ENCODE assay signal across 39 cellular contexts in genomic region chr13:54660277-54660676, GRCh38.
"Had no signal": no experiment of that assay in that cellular context is flagged by ENCODE, and none has a peak within 500 bp of the region (broad histone marks: within the 10 kb centered on the region; RNA-seq: fewer than 3 reads in every experiment).

No MANE protein-coding gene starts in this region.

- H3K27me3 Mint-ChIP-seq: activated CD4-positive, alpha-beta memory T cell treated with anti-CD3 and anti-CD28 coated beads for 36 hours; activated CD4-positive, alpha-beta T cell treated with anti-CD3 and anti-CD28 coated beads for 36 hours; activated CD4-positive, alpha-beta T cell treated with anti-CD3 and anti-CD28 coated beads, Interleukin-2, amount 10 ng/mL, durations not matched to agents 24 days and 14 days; activated CD8-positive, alpha-beta memory T cell treated with anti-CD3 and anti-CD28 coated beads, Interleukin-2, amount 10 ng/mL, durations not matched to agents 7 days and 5 days; activated naive CD4-positive, alpha-beta T cell treated with anti-CD3 and anti-CD28 coated beads, Interleukin-2, amount 50 U/mL, for 24 hours; activated naive CD8-positive, alpha-beta T cell treated with anti-CD3 and anti-CD28 coated beads for 36 hours; activated naive CD8-positive, alpha-beta T cell treated with anti-CD3 and anti-CD28 coated beads, Interleukin-2, amount 50 U/mL, for 24 hours; brain; dendritic cell treated with granulocyte-macrophage colony-stimulating factor and Interleukin-4, amounts not matched to agents 40 ng/mL and 50 ng/mL, for 4 days; T-helper 17 cell had no signal

- H3K27ac ChIP-seq: adrenal gland, ascending aorta, breast epithelium, cardiac muscle cell, coronary artery, dorsolateral prefrontal cortex, esophagus muscularis mucosa, foreskin keratinocyte, gastrocnemius medialis, WERI-Rb-1 had no signal

- H3K4me3 Mint-ChIP-seq: activated CD4-positive, alpha-beta memory T cell treated with anti-CD3 and anti-CD28 coated beads for 36 hours; activated CD4-positive, alpha-beta T cell treated with anti-CD3 and anti-CD28 coated beads for 36 hours; activated CD4-positive, alpha-beta T cell treated with anti-CD3 and anti-CD28 coated beads, Interleukin-2, amount 10 ng/mL, durations not matched to agents 24 days and 14 days; activated CD8-positive, alpha-beta memory T cell treated with anti-CD3 and anti-CD28 coated beads, Interleukin-2, amount 10 ng/mL, durations not matched to agents 7 days and 5 days; activated CD8-positive, alpha-beta T cell treated with anti-CD3 and anti-CD28 coated beads, Interleukin-2, amount 10 ng/mL, durations not matched to agents 7 days and 5 days; activated naive CD4-positive, alpha-beta T cell treated with anti-CD3 and anti-CD28 coated beads for 36 hours; activated naive CD4-positive, alpha-beta T cell treated with anti-CD3 and anti-CD28 coated beads, Interleukin-2, amount 50 U/mL, for 24 hours; activated naive CD8-positive, alpha-beta T cell treated with anti-CD3 and anti-CD28 coated beads for 36 hours; activated naive CD8-positive, alpha-beta T cell treated with anti-CD3 and anti-CD28 coated beads, Interleukin-2, amount 50 U/mL, for 24 hours; activated T-helper 1 cell treated with anti-CD3 and anti-CD28 coated beads, Interleukin-12 subunit alpha, Interleukin-12 subunit beta, Interleukin-2, Interleukin-4 antibody, amounts not matched to agents 30 ng/mL and 10 ng/mL and 1 ng/mL, durations not matched to agents 14 hours and 24 hours and 36 hours; brain; dendritic cell treated with granulocyte-macrophage colony-stimulating factor and Interleukin-4, amounts not matched to agents 40 ng/mL and 50 ng/mL, for 4 days; endodermal cell; T-helper 17 cell; T-helper 2 cell treated with Interferon-gamma antibody and Interleukin-4, amounts not matched to agents 5 μg/mL and 100 μg/mL, for 36 hours had no signal

- H3K4me1 ChIP-seq: adrenal gland, ascending aorta, breast epithelium, esophagus muscularis mucosa, foreskin keratinocyte, gastrocnemius medialis had no signal

- H3K36me3 Mint-ChIP-seq: activated CD4-positive, alpha-beta memory T cell treated with anti-CD3 and anti-CD28 coated beads for 36 hours; activated CD8-positive, alpha-beta memory T cell treated with anti-CD3 and anti-CD28 coated beads, Interleukin-2, amount 10 ng/mL, durations not matched to agents 7 days and 5 days; activated naive CD4-positive, alpha-beta T cell treated with anti-CD3 and anti-CD28 coated beads, Interleukin-2, amount 50 U/mL, for 24 hours; activated naive CD8-positive, alpha-beta T cell treated with anti-CD3 and anti-CD28 coated beads for 36 hours; brain had no signal

- H3K4me3 ChIP-seq: adrenal gland, ascending aorta, breast epithelium, cardiac muscle cell, coronary artery, dorsolateral prefrontal cortex, esophagus muscularis mucosa, gastrocnemius medialis had no signal

- H3K27me3 ChIP-seq: adrenal gland, ascending aorta, breast epithelium, cardiac muscle cell, dorsolateral prefrontal cortex, esophagus muscularis mucosa, foreskin keratinocyte, gastrocnemius medialis had no signal

- DNase-seq: activated CD4-positive, alpha-beta memory T cell treated with anti-CD3 and anti-CD28 coated beads for 36 hours; activated CD4-positive, alpha-beta T cell treated with anti-CD3 and anti-CD28 coated beads for 36 hours; activated CD4-positive, alpha-beta T cell treated with anti-CD3 and anti-CD28 coated beads, Interleukin-2, amount 10 ng/mL, durations not matched to agents 24 days and 14 days; activated CD4-positive, CD25-positive, alpha-beta regulatory T cell; activated CD4-positive, CD25-positive, alpha-beta regulatory T cell treated with anti-CD3 and anti-CD28 coated beads, Interleukin-2, amount 50 U/mL, for 72 hours; activated CD8-positive, alpha-beta memory T cell treated with anti-CD3 and anti-CD28 coated beads, Interleukin-2, amount 10 ng/mL, durations not matched to agents 7 days and 5 days; activated CD8-positive, alpha-beta memory T cell treated with anti-CD3 and anti-CD28 coated beads, Interleukin-2, amount 50 U/mL, for 4 hours; activated CD8-positive, alpha-beta T cell treated with anti-CD3 and anti-CD28 coated beads, Interleukin-2, amount 10 ng/mL, durations not matched to agents 7 days and 5 days; activated effector memory CD4-positive, alpha-beta T cell treated with anti-CD3 and anti-CD28 coated beads, Interleukin-2, amount 50 U/mL, for 16 hours; activated naive CD4-positive, alpha-beta T cell treated with anti-CD3 and anti-CD28 coated beads for 36 hours; activated naive CD8-positive, alpha-beta T cell treated with anti-CD3 and anti-CD28 coated beads for 36 hours; activated naive CD8-positive, alpha-beta T cell treated with anti-CD3 and anti-CD28 coated beads, Interleukin-2, amount 50 U/mL, for 24 hours; activated T-cell treated with anti-CD3 and anti-CD28 coated beads, Interleukin-2, amount 50 U/mL, for 1 hour; activated T-cell treated with anti-CD3 and anti-CD28 coated beads, Interleukin-2, amount 50 U/mL, for 48 hours; adrenal gland; amygdala; central memory CD4-positive, alpha-beta T cell; cerebellar nuclear complex; dorsolateral prefrontal cortex; effector memory CD4-positive, alpha-beta T cell; endodermal cell; erythroblast; foreskin keratinocyte; gastrocnemius medialis; T-helper 1 cell; T-helper 17 cell; T1000; WERI-Rb-1 had no signal

- H3K36me3 ChIP-seq: adrenal gland, ascending aorta, breast epithelium, cardiac muscle cell, esophagus muscularis mucosa, gastrocnemius medialis, WERI-Rb-1 had no signal

- H3K27ac Mint-ChIP-seq: activated CD4-positive, alpha-beta memory T cell treated with anti-CD3 and anti-CD28 coated beads for 36 hours; activated CD4-positive, alpha-beta T cell treated with anti-CD3 and anti-CD28 coated beads for 36 hours; activated CD4-positive, alpha-beta T cell treated with anti-CD3 and anti-CD28 coated beads, Interleukin-2, amount 10 ng/mL, durations not matched to agents 24 days and 14 days; activated CD8-positive, alpha-beta memory T cell treated with anti-CD3 and anti-CD28 coated beads, Interleukin-2, amount 10 ng/mL, durations not matched to agents 7 days and 5 days; activated CD8-positive, alpha-beta T cell treated with anti-CD3 and anti-CD28 coated beads, Interleukin-2, amount 10 ng/mL, durations not matched to agents 7 days and 5 days; activated naive CD4-positive, alpha-beta T cell treated with anti-CD3 and anti-CD28 coated beads for 36 hours; activated naive CD4-positive, alpha-beta T cell treated with anti-CD3 and anti-CD28 coated beads, Interleukin-2, amount 50 U/mL, for 24 hours; activated naive CD8-positive, alpha-beta T cell treated with anti-CD3 and anti-CD28 coated beads for 36 hours; activated naive CD8-positive, alpha-beta T cell treated with anti-CD3 and anti-CD28 coated beads, Interleukin-2, amount 50 U/mL, for 24 hours; activated T-helper 1 cell treated with anti-CD3 and anti-CD28 coated beads, Interleukin-12 subunit alpha, Interleukin-12 subunit beta, Interleukin-2, Interleukin-4 antibody, amounts not matched to agents 30 ng/mL and 10 ng/mL and 1 ng/mL, durations not matched to agents 14 hours and 24 hours and 36 hours; activated T-helper 2 cell treated with anti-CD3 and anti-CD28 coated beads, Interferon-gamma antibody, Interleukin-2, Interleukin-4, amounts not matched to agents 10 μg/mL and 5 μg/mL and 100 μg/mL, durations not matched to agents 14 hours and 24 hours and 36 hours; brain; dendritic cell treated with granulocyte-macrophage colony-stimulating factor and Interleukin-4, amounts not matched to agents 40 ng/mL and 50 ng/mL, for 4 days; endodermal cell; T-helper 17 cell; T-helper 2 cell treated with Interferon-gamma antibody and Interleukin-4, amounts not matched to agents 5 μg/mL and 100 μg/mL, for 36 hours had no signal

- H3K4me1 Mint-ChIP-seq: activated CD4-positive, alpha-beta T cell treated with anti-CD3 and anti-CD28 coated beads for 36 hours; activated CD4-positive, alpha-beta T cell treated with anti-CD3 and anti-CD28 coated beads, Interleukin-2, amount 10 ng/mL, durations not matched to agents 24 days and 14 days; activated CD8-positive, alpha-beta memory T cell treated with anti-CD3 and anti-CD28 coated beads, Interleukin-2, amount 10 ng/mL, durations not matched to agents 7 days and 5 days; activated naive CD4-positive, alpha-beta T cell treated with anti-CD3 and anti-CD28 coated beads, Interleukin-2, amount 50 U/mL, for 24 hours; activated naive CD8-positive, alpha-beta T cell treated with anti-CD3 and anti-CD28 coated beads for 36 hours; activated naive CD8-positive, alpha-beta T cell treated with anti-CD3 and anti-CD28 coated beads, Interleukin-2, amount 50 U/mL, for 24 hours; brain; T-helper 17 cell had no signal

- H3K9me3 ChIP-seq: adrenal gland, ascending aorta, breast epithelium, esophagus muscularis mucosa, gastrocnemius medialis had no signal

- ATAC-seq: activated CD4-positive, alpha-beta T cell treated with anti-CD3 and anti-CD28 coated beads for 36 hours; activated CD8-positive, alpha-beta memory T cell treated with anti-CD3 and anti-CD28 coated beads, Interleukin-2, amount 10 ng/mL, durations not matched to agents 7 days and 5 days; activated CD8-positive, alpha-beta T cell treated with anti-CD3 and anti-CD28 coated beads, Interleukin-2, amount 10 ng/mL, durations not matched to agents 7 days and 5 days; activated naive CD8-positive, alpha-beta T cell treated with anti-CD3 and anti-CD28 coated beads, Interleukin-2, amount 50 U/mL, for 24 hours; foreskin keratinocyte; gastrocnemius medialis; T-helper 17 cell had no signal
